In the genomic region with DNA sequence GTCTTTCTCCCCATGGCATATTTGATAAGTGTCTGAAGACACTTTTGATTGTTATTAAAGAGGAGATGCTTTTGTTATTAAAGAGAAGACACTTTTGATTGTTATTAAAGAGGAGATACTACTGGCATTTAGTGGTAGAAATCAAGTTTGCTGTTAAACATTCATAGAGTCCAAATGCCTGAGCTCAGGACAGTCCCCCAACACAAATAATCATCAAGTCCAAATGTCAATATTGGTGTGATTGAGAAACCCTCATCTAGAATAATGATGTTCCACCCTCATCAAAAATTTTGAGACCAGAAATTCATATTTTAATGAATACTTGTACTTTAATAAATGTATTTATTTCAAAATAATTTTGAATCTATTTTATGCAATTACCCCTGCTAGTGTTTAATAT, we compare ENCODE assay signal across 34 cellular contexts.
"Had no signal": no experiment of that assay in that cellular context is flagged by ENCODE, and none has a peak within 500 bp of the region (broad histone marks: within the 10 kb centered on the region; RNA-seq: fewer than 3 reads in every experiment).

No MANE protein-coding gene starts in this region.

- H3K4me3 ChIP-seq: adrenal gland, ascending aorta, body of pancreas, breast epithelium, cardiac muscle cell had no signal

- H3K36me3 ChIP-seq: adrenal gland, ascending aorta, brain microvascular endothelial cell, breast epithelium, cardiac muscle cell had no signal

- H3K27me3 ChIP-seq: adrenal gland, ascending aorta, body of pancreas, brain microvascular endothelial cell, breast epithelium, cardiac muscle cell had no signal

- ATAC-seq: activated naive CD4-positive, alpha-beta T cell treated with anti-CD3 and anti-CD28 coated beads, Interleukin-2, amount 50 U/mL, for 72 hours; activated naive CD8-positive, alpha-beta T cell treated with anti-CD3 and anti-CD28 coated beads, Interleukin-2, amount 50 U/mL, for 24 hours; activated T-cell treated with anti-CD3 and anti-CD28 coated beads, Interleukin-2, amount 50 U/mL, for 4 hours; activated T-cell treated with anti-CD3 and anti-CD28 coated beads, Interleukin-2, amount 50 U/mL, for 72 hours; activated T-helper 17 cell treated with anti-CD3 and anti-CD28 coated beads, Interleukin-2, amount 50 U/mL, for 72 hours; body of pancreas had no signal

- DNase-seq: activated effector memory CD4-positive, alpha-beta T cell treated with anti-CD3 and anti-CD28 coated beads, Interleukin-2, amount 50 U/mL, for 16 hours; activated effector memory CD4-positive, alpha-beta T cell treated with Interleukin-2 at 50 U/mL for 16 hours; activated gamma-delta T cell; activated gamma-delta T cell treated with Interleukin-2 at 50 U/mL for 16 hours; activated naive CD4-positive, alpha-beta T cell; activated naive CD4-positive, alpha-beta T cell treated with anti-CD3 and anti-CD28 coated beads for 36 hours; activated naive CD4-positive, alpha-beta T cell treated with anti-CD3 and anti-CD28 coated beads, Interleukin-2, amount 10 ng/mL, durations not matched to agents 7 days and 5 days; activated naive CD4-positive, alpha-beta T cell treated with anti-CD3 and anti-CD28 coated beads, Interleukin-2, amount 50 U/mL, for 16 hours; activated naive CD4-positive, alpha-beta T cell treated with Interleukin-2 at 50 U/mL for 16 hours; activated naive CD8-positive, alpha-beta T cell treated with anti-CD3 and anti-CD28 coated beads for 36 hours; activated naive CD8-positive, alpha-beta T cell treated with anti-CD3 and anti-CD28 coated beads, Interleukin-2, amount 10 ng/mL, durations not matched to agents 7 days and 5 days; activated naive CD8-positive, alpha-beta T cell treated with anti-CD3 and anti-CD28 coated beads, Interleukin-2, amount 50 U/mL, for 24 hours; activated T-cell treated with anti-CD3 and anti-CD28 coated beads, Interleukin-2, amount 50 U/mL, for 1 hour; activated T-cell treated with anti-CD3 and anti-CD28 coated beads, Interleukin-2, amount 50 U/mL, for 24 hours; activated T-cell treated with anti-CD3 and anti-CD28 coated beads, Interleukin-2, amount 50 U/mL, for 4 hours; activated T-cell treated with anti-CD3 and anti-CD28 coated beads, Interleukin-2, amount 50 U/mL, for 48 hours; activated T-cell treated with anti-CD3 and anti-CD28 coated beads, Interleukin-2, amount 50 U/mL, for 72 hours; adrenal gland; amniotic stem cell; amygdala; anterior cingulate cortex; aorta; body of pancreas; brain microvascular endothelial cell; caudate nucleus; central memory CD4-positive, alpha-beta T cell; cerebellar nuclear complex had no signal

- H3K4me1 ChIP-seq: adrenal gland, ascending aorta, body of pancreas, breast epithelium had no signal

- H3K9me3 ChIP-seq: adrenal gland, ascending aorta, body of pancreas, breast epithelium had no signal

- H3K27ac ChIP-seq: adrenal gland, ascending aorta, body of pancreas, brain microvascular endothelial cell, breast epithelium, cardiac muscle cell had no signal

- FAIRE-seq: astrocyte, bronchial epithelial cell had no signal
